In the genomic region with DNA sequence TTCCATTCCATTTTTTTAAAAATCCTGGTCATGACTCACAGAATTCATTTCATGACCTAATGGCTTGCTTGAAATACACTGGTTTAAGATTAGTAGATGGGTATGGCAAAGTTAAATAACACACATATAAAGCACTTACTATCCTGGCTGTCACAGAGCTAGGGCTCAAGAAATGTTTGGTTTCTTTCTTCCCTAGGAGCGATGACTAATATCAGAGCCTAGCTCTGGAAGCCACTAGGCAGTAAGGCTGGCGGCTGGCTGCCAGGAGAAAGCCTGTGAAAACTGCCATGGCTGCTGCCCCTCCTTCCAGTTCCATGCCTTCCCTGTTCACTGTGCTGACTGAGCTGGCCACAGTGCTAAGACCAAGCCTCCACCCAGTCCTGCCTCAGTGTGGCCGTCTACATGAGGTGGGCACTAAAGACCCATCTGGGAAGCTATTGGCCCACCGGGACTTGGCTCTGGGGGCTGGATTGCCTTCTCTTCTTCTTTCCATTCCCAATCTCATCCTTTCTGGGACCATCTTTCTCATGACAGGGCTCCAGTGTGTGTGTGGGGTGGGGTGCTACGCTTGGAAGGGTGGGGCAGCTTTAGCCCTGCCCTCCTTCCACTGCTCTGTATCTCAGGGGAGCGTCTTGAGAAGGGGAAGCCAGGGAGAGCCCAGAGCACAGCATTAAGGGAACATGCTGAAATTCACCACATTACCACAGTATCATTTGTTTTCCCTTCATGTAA, we compare ENCODE assay signal across 8 cellular contexts. TPM values are rescaled to one million over a fixed set of nuclear protein-coding genes. Genes with fewer than 3 reads are reported as not detected.
A peak's percentile ranks its signal among the peaks of the same experiment; 100 is the strongest.
DNase-seq lines count a peak whose midpoint lies in the region; ATAC-seq and TF ChIP-seq lines count a peak whose summit lies in the region.

No MANE protein-coding gene starts in this region.

- H3K9ac ChIP-seq in endodermal cell (ENCODE audit: extremely low read depth, low read length, poor library complexity, severe bottlenecking) = no peak overlapping the region

- H3K9me3 ChIP-seq in MG63 = no peaks in the 10 kb centered on the region
- no peaks in the 10 kb centered on the region for H3K9me3 ChIP-seq in endodermal cell (ENCODE audit: control insufficient read depth, low read length)
- no peaks in the 10 kb centered on the region for H3K9me3 ChIP-seq in tibial artery

- peak overlapping the region; percentile 19 for H3K27ac Mint-ChIP-seq in endodermal cell

- H3K27ac ChIP-seq in endodermal cell (ENCODE audit: low read depth, low read length) = no peak overlapping the region
- H3K27ac ChIP-seq in tibial artery = peak overlapping the region; percentile 65 to 75

- no peak overlapping the region for H3K4me3 Mint-ChIP-seq in endodermal cell

- H3K4me1 ChIP-seq in endodermal cell (ENCODE audit: control insufficient read depth, insufficient read depth, low read length) (no peaks in the 10 kb centered on the region), tibial artery (peaks cover 0 to 41% (median 34%) of the 10 kb centered on the region in 4 donors)

- TF ChIP-seq CTCF in endodermal cell (conservative IDR thresholded peaks at IDR 0.05) (no peak), tibial artery (IDR thresholded peaks at IDR 0.05) (no peak)

- no peaks in the 10 kb centered on the region for H3K9me3 Mint-ChIP-seq in endodermal cell

- no peaks in the 10 kb centered on the region for H3K27me3 Mint-ChIP-seq in endodermal cell (ENCODE audit: insufficient read depth)

- H3K4me1 Mint-ChIP-seq in endodermal cell = no peaks in the 10 kb centered on the region

- ATAC-seq in HG03108 (IDR thresholded peaks at IDR 0.05; ENCODE audit: unreplicated experiment) (no peak), HG02852 (IDR thresholded peaks at IDR 0.05; ENCODE audit: unreplicated experiment) (no peak)

- DNase-seq in MG63 (peak; percentile 95), endodermal cell (no peak), medulla oblongata (ENCODE audit: extremely low spot score) (peak; percentile 79), tibial artery (peak; percentile 79 to 91), NCI-H2107 treated with DMSO at 0.1 percent for 48 hours (lab: John Stamatoyannopoulos, UW; ENCODE audit: unreplicated experiment) (no peak), NCI-H1092 (lab: John Stamatoyannopoulos, UW) (no peak)

- intact Hi-C loops in tibial artery (cut with DNase I; ENCODE audit: low total_unique reads) = no loop called here

- H3K4me3 ChIP-seq in MG63 (no peak overlapping the region), endodermal cell (ENCODE audit: low read length) (no peak overlapping the region), tibial artery (no peak overlapping the region)

- WGBS in endodermal cell (ENCODE audit: insufficient coverage in 1 of 2, insufficient read length in 1 of 2), 2 experiments = 94 to 100% methylated on average over 1 to 6 of the region's 6 CpGs

- H3K27me3 ChIP-seq in MG63 (no peaks in the 10 kb centered on the region), endodermal cell (ENCODE audit: control insufficient read depth, insufficient read depth, low read length, poor library complexity, severe bottlenecking) (no peaks in the 10 kb centered on the region), tibial artery (no peaks in the 10 kb centered on the region)

- peaks cover 40% of the 10 kb centered on the region for H3K36me3 ChIP-seq in MG63
- peaks cover 82% of the 10 kb centered on the region for H3K36me3 ChIP-seq in endodermal cell (ENCODE audit: control insufficient read depth, insufficient read depth, low read length)
- H3K36me3 ChIP-seq in tibial artery = peaks cover 0 to 76% (median 54%) of the 10 kb centered on the region in 3 donors

- H3K36me3 Mint-ChIP-seq in endodermal cell (ENCODE audit: low read depth) = peaks cover 78% of the 10 kb centered on the region

RNA-seq across cellular contexts. Expression of a gene that starts 10.8 kb away (rescaled TPM):
- not detected in 2 replicates for total RNA-seq in MG63 (2014; rRNA removed; shearing (Covaris generic); ENCODE audit: low replicate concordance)
- total RNA-seq in endodermal cell = 1 to 10 TPM; 1.2 to 1.8 TPM
- polyA plus RNA-seq in endodermal cell (2013, experiment 1 of 2) = not detected
- not detected for polyA plus RNA-seq in endodermal cell (2013, experiment 2 of 2)

RNA-seq across cellular contexts. Expression of a gene that starts 16.5 kb away (rescaled TPM):
- 75.3 and 118 TPM in 2 replicates for total RNA-seq in MG63 (2014; rRNA removed; shearing (Covaris generic); ENCODE audit: low replicate concordance)
- total RNA-seq in endodermal cell = 100 to 1,000 TPM; 145 to 156 TPM
- 130 TPM for polyA plus RNA-seq in endodermal cell (2013, experiment 1 of 2)
- polyA plus RNA-seq in endodermal cell (2013, experiment 2 of 2) = 119 TPM

RNA-seq across cellular contexts. Expression of a gene that starts 25.5 kb away (rescaled TPM):
- total RNA-seq in MG63 (2014; rRNA removed; shearing (Covaris generic); ENCODE audit: low replicate concordance) = not detected in 2 replicates
- under 1 TPM; 0.11 to 0.13 TPM for total RNA-seq in endodermal cell
- 0.07 TPM for polyA plus RNA-seq in endodermal cell (2013, experiment 1 of 2)
- polyA plus RNA-seq in endodermal cell (2013, experiment 2 of 2) = not detected

RNA-seq across cellular contexts. Expression of a gene that starts 52.9 kb away (rescaled TPM):
- 0.16 TPM in 1 of 2 replicates, not detected in the other for total RNA-seq in MG63 (2014; rRNA removed; shearing (Covaris generic); ENCODE audit: low replicate concordance)
- not detected for total RNA-seq in endodermal cell
- polyA plus RNA-seq in endodermal cell (2013, experiment 1 of 2) = 0.18 TPM
- polyA plus RNA-seq in endodermal cell (2013, experiment 2 of 2) = not detected

Comparison
In these comparisons a context has a peak if more than half of its experiments do, and no peak if none do; other contexts are left out.
1. DNase-seq: peak in MG63 (single experiment), medulla oblongata (single experiment) and tibial artery (2 of 2); none in endodermal cell (single experiment), NCI-H2107 treated with DMSO at 0.1 percent for 48 hours (single experiment) and NCI-H1092 (single experiment).